In genomic region chr4:158850800-158851644, GRCh38 we compare ENCODE assay signal across 9 cellular contexts.
DNase-seq lines count a peak whose midpoint lies in the region; ATAC-seq and TF ChIP-seq lines count a peak whose summit lies in the region.
"Had no signal": no experiment of that assay in that cellular context is flagged by ENCODE, and none has a peak within 500 bp of the region (broad histone marks: within the 10 kb centered on the region; RNA-seq: fewer than 3 reads in every experiment).

No MANE protein-coding gene starts in this region.

- H3K27me3 Mint-ChIP-seq in immature natural killer cell (ENCODE audit: low read depth in 3 of 3), result peaks cover 0 to 2% (median 0%) of the 10 kb centered on the region in 3 donors
- H3K27me3 Mint-ChIP-seq in activated T-helper 1 cell treated with anti-CD3 and anti-CD28 coated beads, Interleukin-12 subunit alpha, Interleukin-12 subunit beta, Interleukin-2, Interleukin-4 antibody, amounts not matched to agents 30 ng/mL and 10 ng/mL and 1 ng/mL, durations not matched to agents 14 hours and 24 hours and 36 hours (ENCODE audit: insufficient read depth), result no peaks in the 10 kb centered on the region

- no peak for TF ChIP-seq EP300 in upper lobe of left lung (IDR thresholded peaks at IDR 0.05)

- intact Hi-C loops in activated T-helper 1 cell treated with anti-CD3 and anti-CD28 coated beads, Interleukin-12 subunit alpha, Interleukin-12 subunit beta, Interleukin-2, Interleukin-4 antibody, amounts not matched to agents 30 ng/mL and 10 ng/mL and 1 ng/mL, durations not matched to agents 14 hours and 24 hours and 36 hours (cut with micrococcal nuclease), result loop anchor here (1.0 to 5.0 kb wide), 6 partner anchors 32 to 599 kb away; partner anchors contain the start of genes ETFDH and FNIP2

- H3K4me1 ChIP-seq in adipocyte (ENCODE audit: control insufficient read depth, insufficient read depth, low read length), result no peaks in the 10 kb centered on the region
- H3K4me1 ChIP-seq in upper lobe of left lung, result peaks cover 0 to 6% (median 4%) of the 10 kb centered on the region in 4 donors

- TF ChIP-seq CTCF in HL-60 (IDR thresholded peaks at IDR 0.05; ENCODE audit: insufficient read depth, low read length) (peak; percentile 20), upper lobe of left lung (IDR thresholded peaks at IDR 0.05) (peak; percentile 47 to 70 (median 62))

- H3K4me3 ChIP-seq in HL-60 (replicated peaks; ENCODE audit: insufficient read depth, low read length) (no peak overlapping the region), adipocyte (ENCODE audit: low read length) (no peak overlapping the region), upper lobe of left lung (no peak overlapping the region)
- H3K4me3 ChIP-seq: SK-N-MC had no signal

- peak; percentile 30 for DNase-seq in EL
- no peak for DNase-seq in HL-60 (ENCODE audit: low read depth in 1 of 2, low spot score in 1 of 2)
- peak; percentile 84 for DNase-seq in adipocyte (ENCODE audit: low read depth)
- peak; percentile 25 to 35 (median 25) for DNase-seq in immature natural killer cell
- no peak for DNase-seq in upper lobe of left lung
- DNase-seq in activated T-helper 1 cell treated with anti-CD3 and anti-CD28 coated beads, Interleukin-12 subunit alpha, Interleukin-12 subunit beta, Interleukin-2, Interleukin-4 antibody, amounts not matched to agents 30 ng/mL and 10 ng/mL and 1 ng/mL, durations not matched to agents 14 hours and 24 hours and 36 hours (ENCODE audit: low spot score), result no peak
- no peak for DNase-seq in 8988T
- DNase-seq in T1000 (lab: John Stamatoyannopoulos, UW), result no peak

- no peak for TF ChIP-seq POLR2A in upper lobe of left lung (IDR thresholded peaks at IDR 0.05)

- H3K9me3 ChIP-seq in adipocyte (ENCODE audit: control insufficient read depth, low read length) (no peaks in the 10 kb centered on the region), upper lobe of left lung (no peaks in the 10 kb centered on the region)

- 69 to 71% methylated on average over 7 of the region's 7 CpGs for WGBS in upper lobe of left lung, 2 donors

- no peak overlapping the region for H3K9ac ChIP-seq in adipocyte (ENCODE audit: low read length)

- peak overlapping the region in 3 of 6 donors; percentile 1 to 60 (median 10) for H3K27ac Mint-ChIP-seq in immature natural killer cell
- no peak overlapping the region for H3K27ac Mint-ChIP-seq in activated T-helper 1 cell treated with anti-CD3 and anti-CD28 coated beads, Interleukin-12 subunit alpha, Interleukin-12 subunit beta, Interleukin-2, Interleukin-4 antibody, amounts not matched to agents 30 ng/mL and 10 ng/mL and 1 ng/mL, durations not matched to agents 14 hours and 24 hours and 36 hours

- H3K27me3 ChIP-seq in HL-60 (ENCODE audit: insufficient read depth, poor library complexity, severe bottlenecking), result no peaks in the 10 kb centered on the region
- H3K27me3 ChIP-seq in adipocyte (replicated peaks; ENCODE audit: control insufficient read depth, insufficient read depth, low read length), result no peaks in the 10 kb centered on the region
- no peaks in the 10 kb centered on the region for H3K27me3 ChIP-seq in upper lobe of left lung

- no peak overlapping the region for H3K4me3 Mint-ChIP-seq in immature natural killer cell
- no peak overlapping the region for H3K4me3 Mint-ChIP-seq in activated T-helper 1 cell treated with anti-CD3 and anti-CD28 coated beads, Interleukin-12 subunit alpha, Interleukin-12 subunit beta, Interleukin-2, Interleukin-4 antibody, amounts not matched to agents 30 ng/mL and 10 ng/mL and 1 ng/mL, durations not matched to agents 14 hours and 24 hours and 36 hours

- H3K27ac ChIP-seq in HL-60 (replicated peaks) (no peak overlapping the region), upper lobe of left lung (no peak overlapping the region)
- H3K27ac ChIP-seq: SK-N-MC had no signal

- H3K4me1 Mint-ChIP-seq in immature natural killer cell, result peaks cover 17 to 23% of the 10 kb centered on the region in 2 donors
- H3K4me1 Mint-ChIP-seq in activated T-helper 1 cell treated with anti-CD3 and anti-CD28 coated beads, Interleukin-12 subunit alpha, Interleukin-12 subunit beta, Interleukin-2, Interleukin-4 antibody, amounts not matched to agents 30 ng/mL and 10 ng/mL and 1 ng/mL, durations not matched to agents 14 hours and 24 hours and 36 hours (ENCODE audit: low read depth), result peaks cover 14% of the 10 kb centered on the region

- H3K36me3 ChIP-seq in adipocyte (ENCODE audit: control insufficient read depth, insufficient read depth, low read length, severe bottlenecking), result peaks cover 56% of the 10 kb centered on the region
- H3K36me3 ChIP-seq in upper lobe of left lung, result peaks cover 0 to 26% (median 5%) of the 10 kb centered on the region in 4 donors

- H3K9me3 Mint-ChIP-seq in immature natural killer cell, result no peaks in the 10 kb centered on the region
- H3K9me3 Mint-ChIP-seq in activated T-helper 1 cell treated with anti-CD3 and anti-CD28 coated beads, Interleukin-12 subunit alpha, Interleukin-12 subunit beta, Interleukin-2, Interleukin-4 antibody, amounts not matched to agents 30 ng/mL and 10 ng/mL and 1 ng/mL, durations not matched to agents 14 hours and 24 hours and 36 hours, result no peaks in the 10 kb centered on the region

- H3K36me3 Mint-ChIP-seq in immature natural killer cell, result peaks cover 4 to 14% (median 4%) of the 10 kb centered on the region in 3 donors
- H3K36me3 Mint-ChIP-seq in activated T-helper 1 cell treated with anti-CD3 and anti-CD28 coated beads, Interleukin-12 subunit alpha, Interleukin-12 subunit beta, Interleukin-2, Interleukin-4 antibody, amounts not matched to agents 30 ng/mL and 10 ng/mL and 1 ng/mL, durations not matched to agents 14 hours and 24 hours and 36 hours (ENCODE audit: low read depth), result peaks cover 5% of the 10 kb centered on the region

- ATAC-seq in upper lobe of left lung (ENCODE audit: low FRiP score in 2 of 2), result peak in 1 of 2 donors; percentile 66

Comparison
In these comparisons a context has a peak if more than half of its experiments do, and no peak if none do; other contexts are left out.
1. DNase-seq: peak in EL (single experiment), adipocyte (single experiment) and immature natural killer cell (3 of 3); none in HL-60 (0 of 2), upper lobe of left lung (0 of 2), activated T-helper 1 cell treated with anti-CD3 and anti-CD28 coated beads, Interleukin-12 subunit alpha, Interleukin-12 subunit beta, Interleukin-2, Interleukin-4 antibody, amounts not matched to agents 30 ng/mL and 10 ng/mL and 1 ng/mL, durations not matched to agents 14 hours and 24 hours and 36 hours (single experiment), 8988T (single experiment) and T1000 (single experiment).